In genomic region chr6:26089272-26089671, GRCh38 we compare ENCODE assay signal across 19 cellular contexts. TPM values are rescaled to one million over a fixed set of nuclear protein-coding genes. Genes with fewer than 3 reads are reported as not detected.
DNase-seq lines count a peak whose midpoint lies in the region; ATAC-seq and TF ChIP-seq lines count a peak whose summit lies in the region.
"Had no signal": no experiment of that assay in that cellular context is flagged by ENCODE, and none has a peak within 500 bp of the region (broad histone marks: within the 10 kb centered on the region; RNA-seq: fewer than 3 reads in every experiment).

No MANE protein-coding gene starts in this region.

- H3K27me3 ChIP-seq in CD4-positive, alpha-beta T cell (ENCODE audit: control insufficient read depth, insufficient read depth, low read length): no peaks in the 10 kb centered on the region
- no peaks in the 10 kb centered on the region for H3K27me3 ChIP-seq in adipocyte (replicated peaks; ENCODE audit: control insufficient read depth, insufficient read depth, low read length)
- H3K27me3 ChIP-seq in left ventricle myocardium inferior (ENCODE audit: low read depth): no peaks in the 10 kb centered on the region
- H3K27me3 ChIP-seq in gastrocnemius medialis: no peaks in the 10 kb centered on the region
- H3K27me3 ChIP-seq: body of pancreas had no signal

- intact Hi-C loops in CD4-positive, alpha-beta T cell (cut with DNase I, micrococcal nuclease): no loop called here
- intact Hi-C loops in left ventricle myocardium inferior (cut with micrococcal nuclease) (no loop called here), gastrocnemius medialis (cut with DNase I; ENCODE audit: low total_unique reads) (no loop called here), sciatic nerve (cut with DNase I) (no loop called here)

- no peak for ATAC-seq in CD4-positive, alpha-beta T cell (ENCODE audit: poor library complexity)
- ATAC-seq in gastrocnemius medialis (peak; percentile 72 to 85), sciatic nerve (no peak)
- ATAC-seq: body of pancreas; stimulated activated naive CD8-positive, alpha-beta T cell treated with anti-CD3 and anti-CD28 coated beads, Interleukin-15, Interleukin-2, amounts not matched to agents 100 U/mL and 50 U/mL, for 24 hours; T-helper 17 cell had no signal

- no peaks in the 10 kb centered on the region for H3K9me3 Mint-ChIP-seq in CD4-positive, alpha-beta T cell
- H3K9me3 Mint-ChIP-seq: activated naive CD4-positive, alpha-beta T cell treated with anti-CD3 and anti-CD28 coated beads, Interleukin-2, amount 10 ng/mL, durations not matched to agents 7 days and 5 days had no signal

- DNase-seq in CD4-positive, alpha-beta T cell: no peak
- DNase-seq in adipocyte (ENCODE audit: low read depth) (peak; percentile 9), left ventricle myocardium inferior (no peak), gastrocnemius medialis (peak in 1 of 2 donors; percentile 51), sciatic nerve (ENCODE audit: low spot score) (no peak), HK-2 (ENCODE audit: unreplicated experiment) (no peak), NCI-H128 (lab: John Stamatoyannopoulos, UW; ENCODE audit: unreplicated experiment) (no peak), nucleus accumbens (lab: John Stamatoyannopoulos, UW) (no peak)
- DNase-seq: activated naive CD4-positive, alpha-beta T cell treated with anti-CD3 and anti-CD28 coated beads, Interleukin-2, amount 10 ng/mL, durations not matched to agents 7 days and 5 days; body of pancreas; GDM1; hypothalamus; Kasumi-1; kidney glomerular epithelial cell; NCI-H1436 treated with DMSO at 0.1 percent for 48 hours; NCI-H345; SHP77 treated with DMSO at 0.1 percent for 48 hours; stimulated activated naive CD8-positive, alpha-beta T cell treated with anti-CD3 and anti-CD28 coated beads, Interleukin-15, Interleukin-2, amounts not matched to agents 100 U/mL and 50 U/mL, for 24 hours; T-helper 17 cell had no signal

- H3K27me3 Mint-ChIP-seq in CD4-positive, alpha-beta T cell: no peaks in the 10 kb centered on the region
- H3K27me3 Mint-ChIP-seq: T-helper 17 cell had no signal

- H3K4me3 Mint-ChIP-seq in CD4-positive, alpha-beta T cell: peak overlapping the region; percentile 22
- H3K4me3 Mint-ChIP-seq: activated naive CD4-positive, alpha-beta T cell treated with anti-CD3 and anti-CD28 coated beads, Interleukin-2, amount 10 ng/mL, durations not matched to agents 7 days and 5 days had no signal

- TF ChIP-seq CTCF in CD4-positive, alpha-beta T cell (IDR thresholded peaks at IDR 0.05): no peak
- TF ChIP-seq CTCF in left ventricle myocardium inferior (IDR thresholded peaks at IDR 0.05; ENCODE audit: borderline replicate concordance): no peak
- no peak for TF ChIP-seq CTCF in gastrocnemius medialis (IDR thresholded peaks at IDR 0.05 in 4 of 5, conservative IDR thresholded peaks at IDR 0.05 in 1 of 5)

- TF ChIP-seq POLR2A in gastrocnemius medialis (IDR thresholded peaks at IDR 0.05): no peak

- H3K4me3 ChIP-seq in adipocyte (ENCODE audit: low read length) (no peak overlapping the region), left ventricle myocardium inferior (no peak overlapping the region), gastrocnemius medialis (no peak overlapping the region)
- H3K4me3 ChIP-seq: body of pancreas had no signal

- in situ Hi-C loops in gastrocnemius medialis (cut with MboI; ENCODE audit: low sequenced_read_pairs in 4 of 4): no loop called here

- POLR2A ChIA-PET in CD4-positive, alpha-beta T cell (lab: Charles Lee): interaction anchor here (5.3 to 6.7 kb wide), 3 partner anchors 15 to 68 kb away, joined by 67 to 74 read pairs (median 71); a partner anchor contains a TSS

- CTCF ChIA-PET in CD4-positive, alpha-beta T cell (lab: Charles Lee): interaction anchor here (3.7 to 5.7 kb wide), 3 partner anchors 9 to 63 kb away, joined by 11 to 39 read pairs (median 27); a partner anchor contains a TSS

- H3K4me1 ChIP-seq in adipocyte (ENCODE audit: control insufficient read depth, insufficient read depth, low read length) (peaks cover 20% of the 10 kb centered on the region), left ventricle myocardium inferior (peaks cover 32% of the 10 kb centered on the region), gastrocnemius medialis (peaks cover 12 to 20% of the 10 kb centered on the region in 2 donors)

- H3K4me1 Mint-ChIP-seq in CD4-positive, alpha-beta T cell (ENCODE audit: low read depth): peaks cover 34% of the 10 kb centered on the region

- H3K36me3 ChIP-seq in adipocyte (ENCODE audit: control insufficient read depth, insufficient read depth, low read length, severe bottlenecking) (peaks cover 16% of the 10 kb centered on the region), left ventricle myocardium inferior (no peaks in the 10 kb centered on the region), gastrocnemius medialis (no peaks in the 10 kb centered on the region)

- H3K9ac ChIP-seq in adipocyte (ENCODE audit: low read length): no peak overlapping the region

- no peak overlapping the region for H3K27ac ChIP-seq in CD4-positive, alpha-beta T cell (ENCODE audit: low read depth, low read length)
- H3K27ac ChIP-seq in left ventricle myocardium inferior (replicated peaks): peak overlapping the region; percentile 91
- H3K27ac ChIP-seq in gastrocnemius medialis: peak overlapping the region; percentile 78 to 85 (median 80)

- no peaks in the 10 kb centered on the region for H3K36me3 Mint-ChIP-seq in CD4-positive, alpha-beta T cell (ENCODE audit: low read depth)

- no peaks in the 10 kb centered on the region for H3K9me3 ChIP-seq in CD4-positive, alpha-beta T cell (ENCODE audit: control insufficient read depth, low read length)
- no peaks in the 10 kb centered on the region for H3K9me3 ChIP-seq in adipocyte (ENCODE audit: control insufficient read depth, low read length)
- no peaks in the 10 kb centered on the region for H3K9me3 ChIP-seq in left ventricle myocardium inferior (replicated peaks)
- H3K9me3 ChIP-seq in gastrocnemius medialis: no peaks in the 10 kb centered on the region
- H3K9me3 ChIP-seq: body of pancreas had no signal

- no peak overlapping the region for H3K27ac Mint-ChIP-seq in CD4-positive, alpha-beta T cell
- H3K27ac Mint-ChIP-seq: T-helper 17 cell had no signal

RNA-seq across cellular contexts. Expression of gene HFE, which starts 2.0 kb away (rescaled TPM):
- under 1 TPM; 0.08 to 0.28 TPM for total RNA-seq in CD4-positive, alpha-beta T cell
- total RNA-seq in left ventricle myocardium inferior (3.4 TPM), gastrocnemius medialis (1 to 10 TPM in 3 of 4 donors, under 1 TPM in 1; 0.10 to 2.0 (median 1.6) TPM), sciatic nerve (13.9 TPM)

Comparison
In these comparisons a context has a peak if more than half of its experiments do, and no peak if none do; other contexts are left out.
1. ATAC-seq: peak in gastrocnemius medialis (2 of 2); none in CD4-positive, alpha-beta T cell (single experiment) and sciatic nerve (single experiment).